ENCODE assay signal across 1 cellular context in genomic region chr2:64063924-64064331, GRCh38.
TF ChIP-seq lines count a peak whose summit lies in the region.

No MANE protein-coding gene starts in this region.

TF ChIP-seq in H1, 55 proteins besides CTCF, POLR2A, EP300 and RAD21 (continued from another document):
- TF ChIP-seq CHD7 (IDR thresholded peaks at IDR 0.05; ENCODE audit: insufficient replicate concordance, low read length), result no peak
- TF ChIP-seq CBX8 (IDR thresholded peaks at IDR 0.05; ENCODE audit: borderline replicate concordance, low read depth, low read length), result no peak
- TF ChIP-seq CBX5 (IDR thresholded peaks at IDR 0.05; ENCODE audit: low read depth, low read length), result no peak
- TF ChIP-seq EGR1 (IDR thresholded peaks at IDR 0.05; ENCODE audit: borderline replicate concordance, low read depth, low read length), result no peak
- no peak for TF ChIP-seq NANOG (IDR thresholded peaks at IDR 0.05; ENCODE audit: insufficient read depth, low read depth, low read length, poor library complexity, severe bottlenecking)
- no peak for TF ChIP-seq SAP30 (IDR thresholded peaks at IDR 0.05; ENCODE audit: insufficient read depth, insufficient replicate concordance, low read length)
- no peak for TF ChIP-seq KDM5A (IDR thresholded peaks at IDR 0.05; ENCODE audit: low read length)
- no peak for TF ChIP-seq SIN3A (conservative IDR thresholded peaks at IDR 0.05 in 1 of 2, IDR thresholded peaks at IDR 0.05 in 1 of 2; ENCODE audit: low read depth in 1 of 2, low read length in 2 of 2)
- TF ChIP-seq PHF8 (conservative IDR thresholded peaks at IDR 0.05; ENCODE audit: low read depth, low read length), result no peak
- TF ChIP-seq E2F6 (IDR thresholded peaks at IDR 0.05), result no peak
- no peak for TF ChIP-seq KDM4A (IDR thresholded peaks at IDR 0.05; ENCODE audit: low read depth, low read length, severe bottlenecking)
- no peak for TF ChIP-seq TAF7 (optimal IDR thresholded peaks at IDR 0.05; ENCODE audit: borderline replicate concordance, low read depth, low read length)
- no peak for TF ChIP-seq BACH1 (IDR thresholded peaks at IDR 0.05; ENCODE audit: low read length)
- TF ChIP-seq RXRA (IDR thresholded peaks at IDR 0.05; ENCODE audit: insufficient read depth, low read depth, low read length), result no peak
- no peak for TF ChIP-seq KDM1A (IDR thresholded peaks at IDR 0.05; ENCODE audit: borderline replicate concordance, low read length)
